18 cellular contexts compared by ENCODE assay signal in the genomic region with DNA sequence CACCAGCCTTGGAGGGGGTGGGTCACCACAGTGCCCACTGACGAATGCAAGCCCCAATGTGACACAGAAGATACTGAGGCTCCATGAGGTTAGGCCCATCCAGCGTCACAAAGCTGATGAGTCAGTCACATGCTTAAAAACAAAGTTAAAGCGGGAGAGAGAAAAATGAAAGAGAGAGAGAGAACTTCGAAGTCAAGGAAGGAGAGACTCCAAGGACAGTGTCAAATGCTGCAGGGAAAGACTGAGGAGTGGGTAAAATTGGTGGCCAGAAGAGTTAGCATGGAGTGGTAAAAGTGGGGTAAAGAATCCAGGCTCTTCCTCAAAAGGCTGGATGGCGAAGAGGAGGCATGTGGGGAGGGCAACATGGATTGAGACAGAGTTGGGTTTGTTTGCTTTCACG.
DNase-seq lines count a peak whose midpoint lies in the region; ATAC-seq, FAIRE-seq and TF ChIP-seq lines count a peak whose summit lies in the region.
"Had no signal": no experiment of that assay in that cellular context is flagged by ENCODE, and none has a peak within 500 bp of the region (broad histone marks: within the 10 kb centered on the region; RNA-seq: fewer than 3 reads in every experiment).

No MANE protein-coding gene starts in this region.

- TF ChIP-seq CTCF in H1 (IDR thresholded peaks at IDR 0.05; ENCODE audit: control extremely low read depth in 1 of 3, insufficient read depth in 1 of 3, low read depth in 1 of 3, low read length in 3 of 3) (no peak), osteocyte (IDR thresholded peaks at IDR 0.05) (no peak)

- CTCF ChIA-PET in HEK293T (lab: Yijun Ruan, JAX) (no interaction called here), H1 (lab: Charles Lee; ENCODE audit: partially characterized antibody) (interaction anchor here (0.5 to 1.2 kb wide), 2 partner anchors 10 to 359 kb away, joined by 3 to 4 read pairs; no protein-coding TSS in a partner anchor)

- TF ChIP-seq EP300 in H1 (IDR thresholded peaks at IDR 0.05; ENCODE audit: borderline replicate concordance in 1 of 2, low read depth in 2 of 2, low read length in 2 of 2), result no peak

- H3K56ac ChIP-seq in H1 (replicated peaks; ENCODE audit: insufficient read length, low read depth, low read length), result no peak overlapping the region

- TF ChIP-seq RAD21 in H1 (IDR thresholded peaks at IDR 0.05 in 1 of 2, conservative IDR thresholded peaks at IDR 0.05 in 1 of 2; ENCODE audit: low read depth in 2 of 2, low read length in 2 of 2), result no peak

- no peaks in the 10 kb centered on the region for H3K79me2 ChIP-seq in H1 (ENCODE audit: control insufficient read depth in 1 of 2, insufficient read depth in 2 of 2, low read length in 2 of 2)

- TF ChIP-seq POLR2A in H1 (IDR thresholded peaks at IDR 0.05; ENCODE audit: control extremely low read depth in 1 of 2, low read depth in 2 of 2, low read length in 2 of 2), result no peak

- no peak overlapping the region for H2BK5ac ChIP-seq in H1 (ENCODE audit: low read depth, low read length)

- H3K9me3 Mint-ChIP-seq in osteocyte (ENCODE audit: unreplicated experiment), result no peaks in the 10 kb centered on the region
- H3K9me3 Mint-ChIP-seq: CD8-positive, alpha-beta T cell had no signal

- H4K5ac ChIP-seq in H1 (ENCODE audit: insufficient read length, low read depth, low read length), result no peak overlapping the region

- peaks cover 24% of the 10 kb centered on the region for H3K4me1 Mint-ChIP-seq in osteocyte (ENCODE audit: unreplicated experiment)
- H3K4me1 Mint-ChIP-seq: B cell had no signal

- no peak overlapping the region for H2AFZ ChIP-seq in H1 (ENCODE audit: low read length)
- H2AFZ ChIP-seq: GM23248 had no signal

- H3K9me3 ChIP-seq in H1 (ENCODE audit: insufficient read depth in 2 of 2, low read depth in 1 of 2, low read length in 1 of 2), result no peaks in the 10 kb centered on the region
- H3K9me3 ChIP-seq: BLaER1 treated with 17β-estradiol and CSF1 and Interleukin-3, amounts not matched to agents 10 nM and 100 nM had no signal

- no peak overlapping the region for H3K4ac ChIP-seq in H1 (replicated peaks; ENCODE audit: insufficient read length, low read depth, low read length)

- DNase-seq in HEK293T (ENCODE audit: extremely low spot score), result no peak
- DNase-seq in M059J (ENCODE audit: low read depth), result peak; percentile 6
- DNase-seq in H1 (ENCODE audit: low read depth in 1 of 2, low spot score in 2 of 2), result no peak
- DNase-seq in osteocyte (ENCODE audit: extremely low spot score, unreplicated experiment), result no peak
- DNase-seq in Right ventricle myocardium superior, result no peak
- no peak for DNase-seq in NCI-H526 (lab: John Stamatoyannopoulos, UW)
- DNase-seq: Calu3; CD8-positive, alpha-beta T cell; DMS79 treated with DMSO at 0.1 percent for 48 hours; EL; GM23248 had no signal

- no peak overlapping the region for H3K27ac ChIP-seq in H1 (ENCODE audit: low read depth, low read length)
- H3K27ac ChIP-seq: BLaER1 treated with 17β-estradiol and CSF1 and Interleukin-3, amounts not matched to agents 10 nM and 100 nM; GM23248 had no signal

- H2BK15ac ChIP-seq in H1 (ENCODE audit: low read length), result no peak overlapping the region

- peaks cover under 1% of the 10 kb centered on the region for H3K36me3 Mint-ChIP-seq in osteocyte (ENCODE audit: unreplicated experiment)
- H3K36me3 Mint-ChIP-seq: CD8-positive, alpha-beta T cell had no signal

- H3K36me3 ChIP-seq in H1 (ENCODE audit: control insufficient read depth in 2 of 4, insufficient read depth in 4 of 4, low read length in 3 of 4), result no peaks in the 10 kb centered on the region
- H3K36me3 ChIP-seq: BLaER1 treated with 17β-estradiol and CSF1 and Interleukin-3, amounts not matched to agents 10 nM and 100 nM had no signal

- H3K23ac ChIP-seq in H1 (ENCODE audit: insufficient read length), result no peak overlapping the region

- H3K27ac Mint-ChIP-seq in osteocyte (ENCODE audit: unreplicated experiment), result peak overlapping the region; percentile 27
- H3K27ac Mint-ChIP-seq: B cell; CD8-positive, alpha-beta T cell had no signal

- H4K8ac ChIP-seq in H1 (ENCODE audit: extremely low read depth, insufficient read depth, low read length), result no peak overlapping the region

- no peak overlapping the region for H2AK5ac ChIP-seq in H1 (ENCODE audit: low read depth, low read length)

- no peaks in the 10 kb centered on the region for H3K79me1 ChIP-seq in H1 (ENCODE audit: low read depth, low read length)

- no peaks in the 10 kb centered on the region for H3K27me3 Mint-ChIP-seq in osteocyte (ENCODE audit: unreplicated experiment)

- no peak overlapping the region for H2BK12ac ChIP-seq in H1 (ENCODE audit: low read depth, low read length)

- intact Hi-C loops in Right ventricle myocardium superior (cut with DNase I), result no loop called here

- no peak overlapping the region for H4K91ac ChIP-seq in H1 (replicated peaks; ENCODE audit: insufficient read length, low read length)

- WGBS in H1 (ENCODE audit: extremely low coverage in 1 of 2, insufficient coverage in 1 of 2, insufficient read length in 1 of 2, insufficient replicate concordance in 2 of 2, low coverage in 1 of 2, low lambda C conversion rate in 2 of 2, missing lambda C conversion rate in 1 of 2), 2 experiments, result 75% methylated on average over 6 of the region's 6 CpGs; no CpG with 5 or more reads in 1 of the 2 experiments

- no peaks in the 10 kb centered on the region for H3K27me3 ChIP-seq in H1 (replicated peaks in 1 of 4; ENCODE audit: control insufficient read depth in 3 of 4, extremely low read depth in 1 of 4, insufficient read depth in 3 of 4, low read length in 3 of 4)
- H3K27me3 ChIP-seq: BLaER1 treated with 17β-estradiol and CSF1 and Interleukin-3, amounts not matched to agents 10 nM and 100 nM had no signal

- POLR2A ChIA-PET in HEK293T (lab: Yijun Ruan, JAX) (no interaction called here), H1 (lab: Charles Lee; ENCODE audit: partially characterized antibody) (interaction anchor here (0.6 kb wide), 1 partner anchor 13 kb away, joined by 4 read pairs; no protein-coding TSS in a partner anchor)

- H4K20me1 ChIP-seq in H1 (replicated peaks in 1 of 2; ENCODE audit: control insufficient read depth in 1 of 2, insufficient read depth in 2 of 2, low read length in 2 of 2), result no peaks in the 10 kb centered on the region
- H4K20me1 ChIP-seq: BLaER1 treated with 17β-estradiol and CSF1 and Interleukin-3, amounts not matched to agents 10 nM and 100 nM had no signal

- no peak overlapping the region for H3K4me2 ChIP-seq in H1 (ENCODE audit: insufficient read depth in 1 of 2, low read depth in 2 of 2, low read length in 2 of 2)
- H3K4me2 ChIP-seq: BLaER1 treated with 17β-estradiol and CSF1 and Interleukin-3, amounts not matched to agents 10 nM and 100 nM had no signal

- no peak for FAIRE-seq in H1 (lab: Jason Lieb, UNC)
- FAIRE-seq: GM12878, H54, HepG2 had no signal

- H3K18ac ChIP-seq in H1 (ENCODE audit: extremely low read depth, low read length), result no peak overlapping the region

- no peak overlapping the region for H3K9ac ChIP-seq in H1 (replicated peaks in 1 of 4; ENCODE audit: extremely low read depth in 1 of 4, low read depth in 3 of 4, low read length in 3 of 4)
- H3K9ac ChIP-seq: BLaER1 treated with 17β-estradiol and CSF1 and Interleukin-3, amounts not matched to agents 10 nM and 100 nM; GM23248 had no signal

- no peak overlapping the region for H3K14ac ChIP-seq in H1 (ENCODE audit: insufficient read length)

- ATAC-seq in GM18870 (IDR thresholded peaks at IDR 0.05; ENCODE audit: unreplicated experiment) (no peak), Right ventricle myocardium superior (ENCODE audit: poor library complexity) (no peak)
- ATAC-seq: CD8-positive, alpha-beta T cell; GM12878; HCT116; HepG2 had no signal

- H3K4me3 Mint-ChIP-seq in osteocyte (ENCODE audit: unreplicated experiment), result no peak overlapping the region
- H3K4me3 Mint-ChIP-seq: B cell; CD8-positive, alpha-beta T cell had no signal

- no peaks in the 10 kb centered on the region for H3K4me1 ChIP-seq in H1 (replicated peaks in 1 of 4; ENCODE audit: control insufficient read depth in 3 of 4, insufficient read depth in 4 of 4, low read length in 3 of 4)
- H3K4me1 ChIP-seq: BLaER1 treated with 17β-estradiol and CSF1 and Interleukin-3, amounts not matched to agents 10 nM and 100 nM had no signal

- H2BK120ac ChIP-seq in H1 (replicated peaks; ENCODE audit: low read depth, low read length), result no peak overlapping the region

- no peaks in the 10 kb centered on the region for H3K23me2 ChIP-seq in H1 (ENCODE audit: low read depth, low read length)

- H2BK20ac ChIP-seq in H1 (ENCODE audit: low read length), result no peak overlapping the region

- H3K4me3 ChIP-seq in H1 (ENCODE audit: extremely low read depth in 1 of 4, insufficient read depth in 2 of 4, low read depth in 3 of 4, low read length in 4 of 4), result no peak overlapping the region
- H3K4me3 ChIP-seq: BLaER1 treated with 17β-estradiol and CSF1 and Interleukin-3, amounts not matched to agents 10 nM and 100 nM; GM12878; GM23248 had no signal

TF ChIP-seq in HEK293T, 16 proteins besides CTCF, POLR2A, EP300 and RAD21:
- TF ChIP-seq L3MBTL2 (conservative IDR thresholded peaks at IDR 0.05) (peak; percentile 59), SUZ12 (IDR thresholded peaks at IDR 0.05) (no peak), HDGF (IDR thresholded peaks at IDR 0.05; ENCODE audit: borderline replicate concordance) (no peak), CTBP1 (IDR thresholded peaks at IDR 0.05; ENCODE audit: borderline replicate concordance) (no peak), FOXM1 (IDR thresholded peaks at IDR 0.05; ENCODE audit: borderline replicate concordance) (no peak), BHLHE40 (IDR thresholded peaks at IDR 0.05; ENCODE audit: borderline replicate concordance) (no peak), ARNT (IDR thresholded peaks at IDR 0.05) (no peak)

TF ChIP-seq in H1, 55 proteins besides CTCF, POLR2A, EP300 and RAD21:
- TF ChIP-seq, protein P1, sequence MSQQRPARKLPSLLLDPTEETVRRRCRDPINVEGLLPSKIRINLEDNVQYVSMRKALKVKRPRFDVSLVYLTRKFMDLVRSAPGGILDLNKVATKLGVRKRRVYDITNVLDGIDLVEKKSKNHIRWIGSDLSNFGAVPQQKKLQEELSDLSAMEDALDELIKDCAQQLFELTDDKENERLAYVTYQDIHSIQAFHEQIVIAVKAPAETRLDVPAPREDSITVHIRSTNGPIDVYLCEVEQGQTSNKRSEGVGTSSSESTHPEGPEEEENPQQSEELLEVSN (IDR thresholded peaks at IDR 0.05), result peak; percentile 40; the same call in 1 of the 2 replicates
- TF ChIP-seq RBBP5 (IDR thresholded peaks at IDR 0.05; ENCODE audit: borderline replicate concordance, low read depth, low read length), result no peak
TF ChIP-seq in H1: peak in this region for 1.
